9 cellular contexts compared by ENCODE assay signal in the genomic region with DNA sequence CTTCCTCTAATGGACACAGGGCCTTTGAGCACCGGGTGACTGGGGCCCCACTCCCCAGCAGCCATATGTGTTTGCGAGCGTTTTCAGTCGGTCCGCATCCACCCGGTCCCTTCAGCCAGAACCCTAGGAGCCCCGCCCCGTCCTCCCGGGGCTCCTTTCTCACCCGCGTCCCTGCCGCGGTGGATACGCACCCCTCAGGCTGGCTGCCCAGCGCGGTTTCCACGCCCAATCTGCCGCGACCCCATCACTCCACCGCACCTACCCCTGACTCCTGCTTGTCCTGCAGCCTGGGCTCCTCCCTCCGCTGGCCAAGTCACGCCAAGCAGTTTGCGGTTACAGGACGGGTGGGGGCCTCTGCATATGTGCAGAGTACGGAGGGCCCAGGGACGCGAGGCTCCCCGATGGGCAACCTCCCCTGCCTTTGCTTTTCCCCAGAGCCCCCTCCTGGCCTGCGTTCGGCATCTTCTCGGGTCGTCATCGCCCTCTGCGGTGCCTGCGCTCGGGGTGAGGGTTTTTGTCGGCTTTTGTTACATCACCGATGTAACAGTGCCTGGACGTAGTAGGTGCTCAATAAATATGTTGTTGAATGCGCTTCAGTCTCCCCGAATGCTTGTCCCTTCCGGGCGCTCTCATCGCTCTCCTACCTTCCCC. TPM values are rescaled to one million over a fixed set of nuclear protein-coding genes. Genes with fewer than 3 reads are reported as not detected.
DNase-seq lines count a peak whose midpoint lies in the region; ATAC-seq and TF ChIP-seq lines count a peak whose summit lies in the region.
"Had no signal": no experiment of that assay in that cellular context is flagged by ENCODE, and none has a peak within 500 bp of the region (broad histone marks: within the 10 kb centered on the region; RNA-seq: fewer than 3 reads in every experiment).

No MANE protein-coding gene starts in this region.

- H3K4me3 Mint-ChIP-seq in central memory CD8-positive, alpha-beta T cell = peak overlapping the region; percentile 87

- H3K27me3 ChIP-seq in Peyer's patch (no peaks in the 10 kb centered on the region), thyroid gland (no peaks in the 10 kb centered on the region)
- H3K27me3 ChIP-seq: cardiac muscle cell had no signal

- 0 to 1% methylated on average over 43 to 44 of the region's 44 CpGs for WGBS in lower leg skin, 2 donors
- 2 to 7% methylated on average over 26 to 34 of the region's 44 CpGs for WGBS in thyroid gland, 2 donors

- intact Hi-C loops in lower leg skin (cut with DNase I; ENCODE audit: low total_unique reads) (loop anchor here (10.0 kb wide), 1 partner anchor 152 kb away; the partner anchor contains the start of genes BTBD17 and GPR142), thyroid gland (cut with DNase I) (loop anchor here (5.0 kb wide), 2 partner anchors 85 to 240 kb away; no protein-coding TSS in a partner anchor)

- H3K36me3 ChIP-seq in Peyer's patch (peaks cover 0 to 26% (median 0%) of the 10 kb centered on the region in 3 donors), thyroid gland (peaks cover 14 to 17% of the 10 kb centered on the region in 2 donors)

- H3K9me3 ChIP-seq in Peyer's patch (no peaks in the 10 kb centered on the region), thyroid gland (no peaks in the 10 kb centered on the region)

- no peak for TF ChIP-seq CTCF in Peyer's patch (IDR thresholded peaks at IDR 0.05)
- no peak for TF ChIP-seq CTCF in lower leg skin (IDR thresholded peaks at IDR 0.05)
- TF ChIP-seq CTCF in thyroid gland (IDR thresholded peaks at IDR 0.05) = no peak

- H3K27ac Mint-ChIP-seq in central memory CD8-positive, alpha-beta T cell (ENCODE audit: low read depth) = peak overlapping the region; percentile 95

- peak; percentile 6 for ATAC-seq in central memory CD8-positive, alpha-beta T cell (replicated peaks; ENCODE audit: extremely low read depth, poor library complexity, severe bottlenecking)
- ATAC-seq in HG02973 (IDR thresholded peaks at IDR 0.05; ENCODE audit: unreplicated experiment) = no peak

- no peaks in the 10 kb centered on the region for H3K27me3 Mint-ChIP-seq in central memory CD8-positive, alpha-beta T cell

- H3K4me1 ChIP-seq in Peyer's patch (peaks cover 0 to 47% (median 15%) of the 10 kb centered on the region in 4 donors), thyroid gland (peaks cover 30 to 59% of the 10 kb centered on the region in 2 donors)

- H3K4me1 Mint-ChIP-seq in central memory CD8-positive, alpha-beta T cell = peaks cover 56% of the 10 kb centered on the region

- H3K4me3 ChIP-seq in Peyer's patch = peak overlapping the region; percentile 43 to 61 (median 56)
- peak overlapping the region; percentile 42 for H3K4me3 ChIP-seq in lower leg skin (ENCODE audit: low read depth, poor library complexity, severe bottlenecking)
- peak overlapping the region in 2 of 3 donors; percentile 50 to 62 for H3K4me3 ChIP-seq in thyroid gland (replicated peaks in 1 of 3)

- H3K9me3 Mint-ChIP-seq in central memory CD8-positive, alpha-beta T cell = no peaks in the 10 kb centered on the region

- peak overlapping the region; percentile 56 to 80 (median 72) for H3K27ac ChIP-seq in Peyer's patch
- peak overlapping the region; percentile 61 to 81 (median 74) for H3K27ac ChIP-seq in thyroid gland

- DNase-seq in activated effector memory CD4-positive, alpha-beta T cell treated with anti-CD3 and anti-CD28 coated beads, Interleukin-2, amount 50 U/mL, for 16 hours = peak; percentile 71
- no peak for DNase-seq in activated effector memory CD4-positive, alpha-beta T cell treated with Interleukin-2 at 50 U/mL for 16 hours
- DNase-seq in Peyer's patch = peak in 1 of 3 donors; percentile 28
- DNase-seq in central memory CD8-positive, alpha-beta T cell (ENCODE audit: low spot score in 2 of 2) = peak in 1 of 2 donors; percentile 17
- DNase-seq in lower leg skin (ENCODE audit: low spot score in 2 of 2) = no peak
- no peak for DNase-seq in thyroid gland
- no peak for DNase-seq in NOMO-1 treated with DMSO at 0.1 percent for 48 hours (lab: John Stamatoyannopoulos, UW; ENCODE audit: unreplicated experiment)

- peaks cover 39% of the 10 kb centered on the region for H3K36me3 Mint-ChIP-seq in central memory CD8-positive, alpha-beta T cell (ENCODE audit: insufficient read depth)

- TF ChIP-seq POLR2A in Peyer's patch (IDR thresholded peaks at IDR 0.05) (no peak), lower leg skin (IDR thresholded peaks at IDR 0.05) (no peak), thyroid gland (IDR thresholded peaks at IDR 0.05) (no peak)

RNA-seq across cellular contexts. Expression of gene TTYH2, which starts 1.0 kb away (rescaled TPM):
- total RNA-seq in Peyer's patch (10 to 100 TPM in 1 of 4 donors, 1 to 10 TPM in 3; 1.2 to 24.8 (median 3.1) TPM), lower leg skin (10 to 100 TPM in 2 of 4 donors, 1 to 10 TPM in 2; 4.3 to 12.7 (median 8.6) TPM), thyroid gland (10 to 100 TPM; 12.4 to 24.7 (median 18.8) TPM)

RNA-seq across cellular contexts. Expression of gene RPL38, which starts 8.9 kb away (rescaled TPM):
- total RNA-seq in Peyer's patch = 100 to 1,000 TPM; 222 to 392 (median 289) TPM
- total RNA-seq in lower leg skin = 1,000 to 10,000 TPM in 2 of 4 donors, 100 to 1,000 TPM in 2; 618 to 1,333 (median 950) TPM
- 100 to 1,000 TPM; 320 to 657 (median 412) TPM for total RNA-seq in thyroid gland
